In the genomic region with DNA sequence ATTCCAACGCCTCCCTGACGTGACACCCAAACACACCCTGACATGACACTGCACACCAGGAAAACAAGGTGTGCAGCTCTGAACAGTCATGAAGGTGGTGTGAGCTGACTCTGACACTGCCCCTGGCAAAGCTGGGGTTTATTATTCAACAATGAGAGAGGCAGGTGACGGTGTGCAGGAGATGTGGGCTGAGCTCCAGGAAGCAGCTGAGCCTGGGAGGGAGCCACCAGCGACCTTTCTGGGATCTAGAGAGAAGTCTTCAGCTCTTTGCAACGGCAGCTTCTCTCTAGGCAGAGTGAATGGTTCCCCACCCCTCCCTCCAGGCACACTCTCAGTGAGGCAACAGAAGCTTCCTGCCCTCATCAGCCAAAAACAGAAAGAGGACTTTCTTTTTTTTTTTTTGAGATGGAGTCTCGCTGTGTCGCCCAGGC, we compare ENCODE assay signal across 12 cellular contexts.
DNase-seq lines count a peak whose midpoint lies in the region; TF ChIP-seq lines count a peak whose summit lies in the region.
"Had no signal": no experiment of that assay in that cellular context is flagged by ENCODE, and none has a peak within 500 bp of the region (broad histone marks: within the 10 kb centered on the region; RNA-seq: fewer than 3 reads in every experiment).

No MANE protein-coding gene starts in this region.

- H3K27ac ChIP-seq in colonic mucosa, result peak overlapping the region; percentile 80
- peak overlapping the region in 14 of 21 experiments; percentile 48 to 86 (median 70) for H3K27ac ChIP-seq in skin epidermis
- H3K27ac ChIP-seq: VCaP had no signal

- DNase-seq in SKM-1 (lab: John Stamatoyannopoulos, UW; ENCODE audit: unreplicated experiment) (peak; percentile 65), SKM-1 treated with dmso at 0.1 percent for 144 hours (lab: John Stamatoyannopoulos, UW; ENCODE audit: unreplicated experiment) (no peak), NCI-H526 treated with DMSO at 0.1 percent for 48 hours (lab: John Stamatoyannopoulos, UW) (peak; percentile 9), colonic mucosa (peak; percentile 83), NCI-H2171 treated with DMSO at 0.1 percent for 48 hours (lab: John Stamatoyannopoulos, UW) (no peak), HuH-7 (ENCODE audit: low spot score) (no peak)
- no peak for DNase-seq in central memory CD4-positive, alpha-beta T cell
- DNase-seq: activated T-cell treated with anti-CD3 and anti-CD28 coated beads, Interleukin-2, amount 50 U/mL, for 24 hours; NCI-H1694 had no signal

- H3K9me3 ChIP-seq in colonic mucosa, result no peaks in the 10 kb centered on the region
- H3K9me3 ChIP-seq: upper lobe of left lung had no signal

- intact Hi-C loops in colonic mucosa (cut with DNase I), result loop anchor here (10.0 kb wide), 1 partner anchor 65 kb away; the partner anchor contains the start of gene SH3PXD2A

- no peaks in the 10 kb centered on the region for H3K36me3 ChIP-seq in colonic mucosa
- H3K36me3 ChIP-seq: upper lobe of left lung had no signal

- no peak for TF ChIP-seq CTCF in colonic mucosa (IDR thresholded peaks at IDR 0.05)

- peak overlapping the region in 1 of 2 donors; percentile 73 for H3K9ac ChIP-seq in colonic mucosa (ENCODE audit: low read depth in 2 of 2, low read length in 2 of 2)

- H3K4me1 ChIP-seq in colonic mucosa, result peaks cover 8% of the 10 kb centered on the region

- no peaks in the 10 kb centered on the region for H3K27me3 ChIP-seq in colonic mucosa
- H3K27me3 ChIP-seq: upper lobe of left lung had no signal

- H3K4me3 ChIP-seq in colonic mucosa, result no peak overlapping the region
- H3K4me3 ChIP-seq in skin epidermis, result no peak overlapping the region
- H3K4me3 ChIP-seq: upper lobe of left lung had no signal

Comparison
In these comparisons a context has a peak if more than half of its experiments do, and no peak if none do; other contexts are left out.
1. DNase-seq: peak in SKM-1 (single experiment), NCI-H526 treated with DMSO at 0.1 percent for 48 hours (single experiment) and colonic mucosa (single experiment); none in SKM-1 treated with dmso at 0.1 percent for 144 hours (single experiment), NCI-H2171 treated with DMSO at 0.1 percent for 48 hours (single experiment), central memory CD4-positive, alpha-beta T cell (single experiment) and HuH-7 (single experiment).